In genomic region chr19:58213075-58213369, GRCh38 we compare ENCODE assay signal across 28 cellular contexts.
"Had no signal": no experiment of that assay in that cellular context is flagged by ENCODE, and none has a peak within 500 bp of the region (broad histone marks: within the 10 kb centered on the region; RNA-seq: fewer than 3 reads in every experiment).

No MANE protein-coding gene starts in this region.

- DNase-seq: activated CD4-positive, alpha-beta memory T cell treated with anti-CD3 and anti-CD28 coated beads, Interleukin-2, amount 10 ng/mL, durations not matched to agents 7 days and 5 days; activated CD4-positive, alpha-beta T cell treated with anti-CD3 and anti-CD28 coated beads, Interleukin-2, amount 10 ng/mL, durations not matched to agents 7 days and 5 days; activated CD4-positive, CD25-positive, alpha-beta regulatory T cell treated with anti-CD3 and anti-CD28 coated beads, Interleukin-2, amount 50 U/mL, for 72 hours; activated naive CD8-positive, alpha-beta T cell treated with anti-CD3 and anti-CD28 coated beads, Interleukin-2, amount 50 U/mL, for 24 hours; activated T-cell treated with anti-CD3 and anti-CD28 coated beads, Interleukin-2, amount 50 U/mL, for 4 hours; central memory CD4-positive, alpha-beta T cell; endodermal cell; kidney glomerular epithelial cell; lower lobe of right lung; naive thymus-derived CD8-positive, alpha-beta T cell; nucleus accumbens; spleen; stimulated activated naive CD4-positive, alpha-beta T cell; T1000; testis; transverse colon; WERI-Rb-1 had no signal

- FAIRE-seq: frontal cortex, urothelium cell line had no signal

- H3K4me3 Mint-ChIP-seq: activated CD4-positive, alpha-beta memory T cell treated with anti-CD3 and anti-CD28 coated beads, Interleukin-2, amount 10 ng/mL, durations not matched to agents 7 days and 5 days; activated CD4-positive, alpha-beta T cell treated with anti-CD3 and anti-CD28 coated beads, Interleukin-2, amount 10 ng/mL, durations not matched to agents 7 days and 5 days; activated naive CD4-positive, alpha-beta T cell treated with anti-CD3 and anti-CD28 coated beads, Interleukin-2, amount 50 U/mL, for 24 hours; activated naive CD8-positive, alpha-beta T cell treated with anti-CD3 and anti-CD28 coated beads, Interleukin-2, amount 50 U/mL, for 24 hours; activated T-cell treated with anti-CD3 and anti-CD28 coated beads, Interleukin-2, amount 50 U/mL, for 4 hours; activated T-helper 17 cell treated with anti-CD3 and anti-CD28 coated beads, Interleukin-2, amount 50 U/mL, for 72 hours; dendritic cell treated with granulocyte-macrophage colony-stimulating factor and Interleukin-4, amounts not matched to agents 40 ng/mL and 50 ng/mL, for 4 days; endodermal cell; neural crest cell; T-helper 1 cell treated with Interleukin-12 subunit alpha and Interleukin-12 subunit beta and Interleukin-4 antibody, amounts not matched to agents 30 μg/mL and 1 μg/mL, for 36 hours had no signal

- H3K27me3 Mint-ChIP-seq: activated CD4-positive, alpha-beta memory T cell treated with anti-CD3 and anti-CD28 coated beads, Interleukin-2, amount 10 ng/mL, durations not matched to agents 7 days and 5 days; activated CD4-positive, alpha-beta T cell treated with anti-CD3 and anti-CD28 coated beads, Interleukin-2, amount 10 ng/mL, durations not matched to agents 7 days and 5 days; activated naive CD4-positive, alpha-beta T cell treated with anti-CD3 and anti-CD28 coated beads, Interleukin-2, amount 50 U/mL, for 24 hours; activated naive CD8-positive, alpha-beta T cell treated with anti-CD3 and anti-CD28 coated beads, Interleukin-2, amount 50 U/mL, for 24 hours; activated T-helper 17 cell treated with anti-CD3 and anti-CD28 coated beads, Interleukin-2, amount 50 U/mL, for 72 hours; dendritic cell treated with granulocyte-macrophage colony-stimulating factor and Interleukin-4, amounts not matched to agents 40 ng/mL and 50 ng/mL, for 4 days; naive thymus-derived CD8-positive, alpha-beta T cell had no signal

- H3K4me1 ChIP-seq: breast epithelium, lower lobe of right lung, parathyroid adenoma, right atrium auricular region, spleen, testis, transverse colon had no signal

- H3K9ac ChIP-seq: parathyroid adenoma had no signal

- H3K4me3 ChIP-seq: breast epithelium, lower lobe of right lung, right atrium auricular region, testis, transverse colon had no signal

- H3K9me3 ChIP-seq: testis had no signal

- H3K27ac ChIP-seq: breast epithelium, lower lobe of right lung, parathyroid adenoma, right atrium auricular region, spleen, testis, transverse colon, WERI-Rb-1 had no signal

- ATAC-seq: activated naive CD8-positive, alpha-beta T cell treated with anti-CD3 and anti-CD28 coated beads, Interleukin-2, amount 50 U/mL, for 24 hours; activated T-cell treated with anti-CD3 and anti-CD28 coated beads, Interleukin-2, amount 50 U/mL, for 4 hours; activated T-helper 17 cell treated with anti-CD3 and anti-CD28 coated beads, Interleukin-2, amount 50 U/mL, for 72 hours; left lobe of liver; lower lobe of right lung; naive thymus-derived CD8-positive, alpha-beta T cell had no signal

- H3K4me1 Mint-ChIP-seq: activated CD4-positive, alpha-beta memory T cell treated with anti-CD3 and anti-CD28 coated beads, Interleukin-2, amount 10 ng/mL, durations not matched to agents 7 days and 5 days; activated CD4-positive, alpha-beta T cell treated with anti-CD3 and anti-CD28 coated beads, Interleukin-2, amount 10 ng/mL, durations not matched to agents 7 days and 5 days; activated naive CD4-positive, alpha-beta T cell treated with anti-CD3 and anti-CD28 coated beads, Interleukin-2, amount 50 U/mL, for 24 hours; activated naive CD8-positive, alpha-beta T cell treated with anti-CD3 and anti-CD28 coated beads, Interleukin-2, amount 50 U/mL, for 24 hours; activated T-helper 17 cell treated with anti-CD3 and anti-CD28 coated beads, Interleukin-2, amount 50 U/mL, for 72 hours; endodermal cell; naive thymus-derived CD8-positive, alpha-beta T cell; neural crest cell had no signal

- H3K27ac Mint-ChIP-seq: activated CD4-positive, alpha-beta memory T cell treated with anti-CD3 and anti-CD28 coated beads, Interleukin-2, amount 10 ng/mL, durations not matched to agents 7 days and 5 days; activated CD4-positive, alpha-beta T cell treated with anti-CD3 and anti-CD28 coated beads, Interleukin-2, amount 10 ng/mL, durations not matched to agents 7 days and 5 days; activated naive CD4-positive, alpha-beta T cell treated with anti-CD3 and anti-CD28 coated beads, Interleukin-2, amount 50 U/mL, for 24 hours; activated naive CD8-positive, alpha-beta T cell treated with anti-CD3 and anti-CD28 coated beads, Interleukin-2, amount 50 U/mL, for 24 hours; activated T-helper 17 cell treated with anti-CD3 and anti-CD28 coated beads, Interleukin-2, amount 50 U/mL, for 72 hours; dendritic cell treated with granulocyte-macrophage colony-stimulating factor and Interleukin-4, amounts not matched to agents 40 ng/mL and 50 ng/mL, for 4 days; endodermal cell; naive thymus-derived CD8-positive, alpha-beta T cell; T-helper 1 cell treated with Interleukin-12 subunit alpha and Interleukin-12 subunit beta and Interleukin-4 antibody, amounts not matched to agents 30 μg/mL and 1 μg/mL, for 36 hours had no signal

- H3K27me3 ChIP-seq: breast epithelium, right atrium auricular region, spleen, testis, transverse colon had no signal
